In the genomic region with DNA sequence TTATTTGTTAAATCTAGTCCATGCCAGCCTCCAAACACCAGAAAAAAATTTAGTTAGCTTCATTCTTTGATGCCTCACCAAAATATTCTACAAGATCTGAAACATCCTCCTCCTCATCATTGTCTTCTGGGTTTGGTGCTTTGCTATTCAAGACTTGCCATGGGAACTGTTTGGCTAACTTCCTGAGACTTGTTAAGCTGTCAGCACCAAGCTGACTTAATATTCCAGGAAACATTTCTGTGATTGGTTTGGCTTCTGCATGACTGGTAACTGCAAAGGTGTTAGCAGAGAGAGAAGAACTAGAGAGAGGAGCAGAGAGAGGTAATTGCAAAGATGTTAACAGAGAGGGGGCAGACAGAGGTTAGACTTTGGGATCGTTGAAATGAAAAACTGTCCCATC, we compare ENCODE assay signal across 20 cellular contexts.
DNase-seq lines count a peak whose midpoint lies in the region; ATAC-seq and TF ChIP-seq lines count a peak whose summit lies in the region.
"Had no signal": no experiment of that assay in that cellular context is flagged by ENCODE, and none has a peak within 500 bp of the region (broad histone marks: within the 10 kb centered on the region; RNA-seq: fewer than 3 reads in every experiment).

No MANE protein-coding gene starts in this region.

- H3K79me2 ChIP-seq in smooth muscle cell (ENCODE audit: low read depth), result no peaks in the 10 kb centered on the region

- intact Hi-C loops in left ventricle myocardium superior (cut with micrococcal nuclease), result no loop called here

- peaks cover under 1% of the 10 kb centered on the region for H3K4me1 ChIP-seq in smooth muscle cell (ENCODE audit: low read depth)
- H3K4me1 ChIP-seq: BLaER1 had no signal

- ATAC-seq in left ventricle myocardium superior (peak; percentile 78), HG03571 (IDR thresholded peaks at IDR 0.05; ENCODE audit: unreplicated experiment) (no peak), HG03097 (IDR thresholded peaks at IDR 0.05; ENCODE audit: low FRiP score, unreplicated experiment) (no peak)
- ATAC-seq: mucosa of descending colon, PC-3 had no signal

- H3K36me3 ChIP-seq in smooth muscle cell (ENCODE audit: low read depth), result no peaks in the 10 kb centered on the region
- H3K36me3 ChIP-seq: BLaER1, esophagus muscularis mucosa, sigmoid colon, SJSA1 had no signal

- DNase-seq in DMS 273 (lab: John Stamatoyannopoulos, UW; ENCODE audit: unreplicated experiment), result peak; percentile 10
- no peak for DNase-seq in DMS 273 treated with DMSO at 0.1 percent for 48 hours (lab: John Stamatoyannopoulos, UW)
- DNase-seq in choroid plexus epithelial cell (ENCODE audit: low read depth), result peak; percentile 83
- DNase-seq in left ventricle myocardium superior, result no peak
- DNase-seq in smooth muscle cell (lab: John Stamatoyannopoulos, UW; ENCODE audit: unreplicated experiment), result no peak
- DNase-seq in stimulated activated naive CD4-positive, alpha-beta T cell treated with Interleukin-2 at 50 U/mL for 16 hours (lab: John Stamatoyannopoulos, UW), result no peak
- DNase-seq: activated CD4-positive, CD25-positive, alpha-beta regulatory T cell; activated CD8-positive, alpha-beta memory T cell treated with anti-CD3 and anti-CD28 coated beads for 24 hours; dorsolateral prefrontal cortex; mucosa of descending colon; NCI-H748 treated with DMSO at 0.1 percent for 48 hours; PC-3; sigmoid colon; stimulated activated CD4-positive, alpha-beta T cell treated with anti-CD3 and anti-CD28 coated beads, Interleukin-2, amount 100 ng/mL, for 48 hours had no signal

- 81% methylated on average over 1 of the region's 1 CpG for WGBS in smooth muscle cell (ENCODE audit: low lambda C conversion rate)

- peak overlapping the region; percentile 57 for H2AFZ ChIP-seq in smooth muscle cell (ENCODE audit: low read depth)

- TF ChIP-seq CTCF in choroid plexus epithelial cell (conservative IDR thresholded peaks at IDR 0.05; ENCODE audit: low read depth, low read length) (no peak), smooth muscle cell (IDR thresholded peaks at IDR 0.05; ENCODE audit: borderline replicate concordance, insufficient read depth, poor library complexity, severe bottlenecking) (no peak)

- H3K27me3 ChIP-seq in smooth muscle cell (ENCODE audit: low read depth), result no peaks in the 10 kb centered on the region
- H3K27me3 ChIP-seq: BLaER1, esophagus muscularis mucosa, sigmoid colon, SJSA1 had no signal

- no peak overlapping the region for H3K27ac ChIP-seq in smooth muscle cell (ENCODE audit: low read depth)
- H3K27ac ChIP-seq: 22Rv1, BLaER1, dorsolateral prefrontal cortex, esophagus muscularis mucosa, sigmoid colon, SJSA1 had no signal

- no peaks in the 10 kb centered on the region for H3K9me3 ChIP-seq in smooth muscle cell (replicated peaks; ENCODE audit: low read depth)
- H3K9me3 ChIP-seq: BLaER1, esophagus muscularis mucosa, mucosa of descending colon, sigmoid colon, SJSA1 had no signal

- H3F3A ChIP-seq in smooth muscle cell (ENCODE audit: low read depth), result no peaks in the 10 kb centered on the region

- H3K4me3 ChIP-seq in choroid plexus epithelial cell (ENCODE audit: low read depth, low read length) (no peak overlapping the region), smooth muscle cell (no peak overlapping the region)
- H3K4me3 ChIP-seq: BLaER1, dorsolateral prefrontal cortex, esophagus muscularis mucosa, mucosa of descending colon, sigmoid colon, SJSA1 had no signal

- H4K20me1 ChIP-seq in smooth muscle cell (ENCODE audit: low read depth), result no peaks in the 10 kb centered on the region
- H4K20me1 ChIP-seq: BLaER1 had no signal

- H3K9ac ChIP-seq in smooth muscle cell (ENCODE audit: low read depth), result no peak overlapping the region
- H3K9ac ChIP-seq: BLaER1 had no signal

- H3K4me2 ChIP-seq in smooth muscle cell, result no peak overlapping the region
- H3K4me2 ChIP-seq: BLaER1 had no signal

Comparison
In these comparisons a context has a peak if more than half of its experiments do, and no peak if none do; other contexts are left out.
1. DNase-seq: peak in DMS 273 (single experiment) and choroid plexus epithelial cell (single experiment); none in DMS 273 treated with DMSO at 0.1 percent for 48 hours (single experiment), left ventricle myocardium superior (single experiment), smooth muscle cell (single experiment) and stimulated activated naive CD4-positive, alpha-beta T cell treated with Interleukin-2 at 50 U/mL for 16 hours (single experiment).